Comparison of ENCODE assay signal across 8 cellular contexts in the genomic region with DNA sequence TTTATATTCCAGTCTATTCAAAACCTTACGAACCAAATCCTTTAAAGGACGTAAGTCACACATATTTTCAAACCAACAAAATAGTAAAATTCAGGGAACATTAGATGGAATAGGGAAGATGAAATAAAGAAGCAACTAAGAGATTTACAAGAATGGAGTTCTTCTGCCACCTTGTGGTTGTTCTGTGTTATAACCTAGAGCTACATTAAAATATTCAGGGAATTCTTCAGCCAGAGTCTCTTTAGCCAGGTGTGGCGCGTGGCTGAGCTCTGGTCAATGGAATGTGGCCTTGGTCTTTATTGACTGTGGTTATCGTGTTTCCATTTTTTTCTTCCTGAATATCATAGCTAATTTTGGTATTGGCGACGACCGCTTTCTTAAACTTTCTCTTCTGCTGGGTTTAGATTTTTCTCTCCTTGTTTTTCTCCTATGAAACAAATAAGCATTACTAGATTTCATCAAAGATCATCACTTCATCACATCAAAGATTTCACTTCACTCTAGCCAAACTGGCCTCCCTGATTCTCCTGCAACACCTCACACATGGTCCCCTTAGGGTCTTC.
DNase-seq lines count a peak whose midpoint lies in the region; ATAC-seq, FAIRE-seq and TF ChIP-seq lines count a peak whose summit lies in the region.

No MANE protein-coding gene starts in this region.

- peak; percentile 42 to 73 for TF ChIP-seq CTCF in Caco-2 (IDR thresholded peaks at IDR 0.05; ENCODE audit: insufficient read depth in 1 of 2, low read depth in 1 of 2, low read length in 1 of 2, severe bottlenecking in 1 of 2, unreplicated experiment in 1 of 2)
- peak; percentile 98 for TF ChIP-seq CTCF in VCaP (conservative IDR thresholded peaks at IDR 0.05)
- TF ChIP-seq CTCF in prostate gland (IDR thresholded peaks at IDR 0.05) = peak; percentile 73 to 77 (median 74)

- ATAC-seq in GM19324 (IDR thresholded peaks at IDR 0.05; ENCODE audit: low FRiP score, unreplicated experiment) = no peak

- H3K27me3 Mint-ChIP-seq in Caco-2 (ENCODE audit: insufficient read depth, unreplicated experiment) = peaks cover 5% of the 10 kb centered on the region

- H3K27me3 ChIP-seq in Caco-2 (replicated peaks; ENCODE audit: control insufficient read depth, insufficient read depth, low read length) (no peaks in the 10 kb centered on the region), prostate gland (replicated peaks; ENCODE audit: insufficient read depth) (no peaks in the 10 kb centered on the region)

- no peaks in the 10 kb centered on the region for H3K36me3 Mint-ChIP-seq in Caco-2 (ENCODE audit: insufficient read depth, unreplicated experiment)

- 6% methylated on average over 8 of the region's 8 CpGs for WGBS in prostate gland

- peaks cover 7% of the 10 kb centered on the region for H3K4me1 Mint-ChIP-seq in Caco-2 (ENCODE audit: low read depth, unreplicated experiment)

- DNase-seq in Caco-2 = peak; percentile 54 to 64
- peak; percentile 29 for DNase-seq in H54 (ENCODE audit: insufficient read length, low spot score)
- DNase-seq in NCI-H2081 treated with DMSO at 0.1 percent for 48 hours (lab: John Stamatoyannopoulos, UW) = peak; percentile 56
- DNase-seq in globus pallidus (ENCODE audit: low spot score) = peak; percentile 27
- peak; percentile 8 for DNase-seq in prostate gland (ENCODE audit: low spot score)
- no peak for DNase-seq in occipital lobe (lab: John Stamatoyannopoulos, UW)

- no peak for TF ChIP-seq POLR2A in H54 (IDR thresholded peaks at IDR 0.05; ENCODE audit: low read depth, low read length)
- no peak for TF ChIP-seq POLR2A in prostate gland (IDR thresholded peaks at IDR 0.05)

- no peak overlapping the region for H3K27ac ChIP-seq in VCaP
- no peak overlapping the region for H3K27ac ChIP-seq in prostate gland

- no peak for FAIRE-seq in H54 (lab: Jason Lieb, UNC)

- H3K36me3 ChIP-seq in Caco-2 (ENCODE audit: control insufficient read depth, insufficient read depth, low read length) = no peaks in the 10 kb centered on the region
- no peaks in the 10 kb centered on the region for H3K36me3 ChIP-seq in prostate gland

- no peak overlapping the region for H3K4me3 Mint-ChIP-seq in Caco-2 (ENCODE audit: unreplicated experiment)

- no peaks in the 10 kb centered on the region for H3K9me3 Mint-ChIP-seq in Caco-2 (ENCODE audit: unreplicated experiment)

- no peaks in the 10 kb centered on the region for H3K9me3 ChIP-seq in Caco-2
- no peaks in the 10 kb centered on the region for H3K9me3 ChIP-seq in prostate gland

- CTCF ChIA-PET in Caco-2 (lab: Charles Lee) = interaction anchor here (0.6 to 1.1 kb wide), 5 partner anchors 12 to 490 kb away, joined by 3 to 25 read pairs (median 4); no protein-coding TSS in a partner anchor

- no TSS peak for BruUV-seq in Caco-2 (replicated peaks; lab: Mats Ljungman, UMichigan)

- intact Hi-C loops in Caco-2 (cut with micrococcal nuclease; ENCODE audit: unreplicated experiment) = loop anchor here (1.0 to 10.0 kb wide), 4 partner anchors 36 to 490 kb away; no protein-coding TSS in a partner anchor
- intact Hi-C loops in prostate gland (cut with DNase I) = loop anchor here (10.0 kb wide), 1 partner anchor 1531 kb away; no protein-coding TSS in a partner anchor

- no peaks in the 10 kb centered on the region for H3K4me1 ChIP-seq in Caco-2
- no peaks in the 10 kb centered on the region for H3K4me1 ChIP-seq in prostate gland (replicated peaks)

- H3K4me3 ChIP-seq in Caco-2 (ENCODE audit: low read depth, low read length) (no peak overlapping the region), prostate gland (no peak overlapping the region)

- H3K27ac Mint-ChIP-seq in Caco-2 (ENCODE audit: unreplicated experiment) = no peak overlapping the region

- POLR2A ChIA-PET in Caco-2 (lab: Charles Lee) = interaction anchor here (0.5 kb wide), 1 partner anchor 577 kb away, joined by 3 read pairs; no protein-coding TSS in a partner anchor
